Comparison of ENCODE assay signal across 2 cellular contexts in genomic region chr10:102916173-102916572, GRCh38.
TF ChIP-seq lines count a peak whose summit lies in the region.

No MANE protein-coding gene starts in this region.

TF ChIP-seq in HepG2, 621 proteins besides CTCF, POLR2A, EP300 and RAD21:
- no peak for TF ChIP-seq ZNF724P (CRISPR knock-in tag; IDR thresholded peaks at IDR 0.05; ENCODE audit: borderline replicate concordance)
- TF ChIP-seq ZNF772 (CRISPR knock-in tag; IDR thresholded peaks at IDR 0.05) = no peak
- no peak for TF ChIP-seq SOX6 (IDR thresholded peaks at IDR 0.05)
- TF ChIP-seq SOX6 (CRISPR knock-in tag; IDR thresholded peaks at IDR 0.05) = no peak
- no peak for TF ChIP-seq DNMT3B (CRISPR knock-in tag; conservative IDR thresholded peaks at IDR 0.05)
- TF ChIP-seq ZBTB42 (CRISPR knock-in tag; IDR thresholded peaks at IDR 0.05) = no peak
- peak; percentile 76 for TF ChIP-seq STAG1 (CRISPR knock-in tag; IDR thresholded peaks at IDR 0.05)
- no peak for TF ChIP-seq ZFAT (CRISPR knock-in tag; conservative IDR thresholded peaks at IDR 0.05)
- no peak for TF ChIP-seq TCF12 (IDR thresholded peaks at IDR 0.05)
- TF ChIP-seq TCF12 (CRISPR knock-in tag; IDR thresholded peaks at IDR 0.05) = no peak
- TF ChIP-seq RBAK (CRISPR knock-in tag; IDR thresholded peaks at IDR 0.05) = no peak
- no peak for TF ChIP-seq SMAD3 (CRISPR knock-in tag; IDR thresholded peaks at IDR 0.05)
- TF ChIP-seq, protein P1, sequence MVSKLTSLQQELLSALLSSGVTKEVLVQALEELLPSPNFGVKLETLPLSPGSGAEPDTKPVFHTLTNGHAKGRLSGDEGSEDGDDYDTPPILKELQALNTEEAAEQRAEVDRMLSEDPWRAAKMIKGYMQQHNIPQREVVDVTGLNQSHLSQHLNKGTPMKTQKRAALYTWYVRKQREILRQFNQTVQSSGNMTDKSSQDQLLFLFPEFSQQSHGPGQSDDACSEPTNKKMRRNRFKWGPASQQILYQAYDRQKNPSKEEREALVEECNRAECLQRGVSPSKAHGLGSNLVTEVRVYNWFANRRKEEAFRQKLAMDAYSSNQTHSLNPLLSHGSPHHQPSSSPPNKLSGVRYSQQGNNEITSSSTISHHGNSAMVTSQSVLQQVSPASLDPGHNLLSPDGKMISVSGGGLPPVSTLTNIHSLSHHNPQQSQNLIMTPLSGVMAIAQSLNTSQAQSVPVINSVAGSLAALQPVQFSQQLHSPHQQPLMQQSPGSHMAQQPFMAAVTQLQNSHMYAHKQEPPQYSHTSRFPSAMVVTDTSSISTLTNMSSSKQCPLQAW (CRISPR knock-in tag; IDR thresholded peaks at IDR 0.05) = no peak
- no peak for TF ChIP-seq ZNF598 (CRISPR knock-in tag; IDR thresholded peaks at IDR 0.05; ENCODE audit: borderline replicate concordance)
- no peak for TF ChIP-seq SRSF1 (optimal IDR thresholded peaks at IDR 0.05; ENCODE audit: low read depth, low read length)
- TF ChIP-seq REST (IDR thresholded peaks at IDR 0.05; ENCODE audit: borderline replicate concordance in 1 of 2, low read depth in 1 of 2, low read length in 2 of 2) = no peak
- TF ChIP-seq SMC3 (IDR thresholded peaks at IDR 0.05; ENCODE audit: low read length) = peak; percentile 56
- no peak for TF ChIP-seq MAX (IDR thresholded peaks at IDR 0.05)
- TF ChIP-seq, protein P2, sequence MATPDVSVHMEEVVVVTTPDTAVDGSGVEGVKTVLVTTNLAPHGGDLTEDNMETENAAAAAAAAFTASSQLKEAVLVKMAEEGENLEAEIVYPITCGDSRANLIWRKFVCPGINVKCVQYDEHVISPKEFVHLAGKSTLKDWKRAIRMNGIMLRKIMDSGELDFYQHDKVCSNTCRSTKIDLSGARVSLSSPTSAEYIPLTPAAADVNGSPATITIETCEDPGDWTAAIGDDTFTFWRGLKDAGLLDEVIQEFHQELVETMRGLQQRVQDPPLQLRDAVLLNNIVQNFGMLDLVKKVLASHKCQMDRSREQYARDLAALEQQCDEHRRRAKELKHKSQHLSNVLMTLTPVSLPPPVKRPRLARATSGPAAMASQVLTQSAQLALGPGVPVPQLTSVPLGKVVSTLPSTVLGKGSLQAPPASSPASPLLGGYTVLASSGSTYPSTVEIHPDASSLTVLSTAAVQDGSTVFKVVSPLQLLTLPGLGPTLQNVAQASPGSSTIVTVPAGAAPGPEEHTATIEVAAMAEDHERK (CRISPR knock-in tag; IDR thresholded peaks at IDR 0.05; ENCODE audit: low read depth) = no peak

TF ChIP-seq in WTC11, 78 proteins besides CTCF, POLR2A, EP300 and RAD21:
- TF ChIP-seq RELA (CRISPR knock-in tag; IDR thresholded peaks at IDR 0.05; ENCODE audit: borderline replicate concordance) (no peak), EMX1 (CRISPR knock-in tag; IDR thresholded peaks at IDR 0.05) (no peak), NR2C2 (CRISPR knock-in tag; IDR thresholded peaks at IDR 0.05) (no peak), SP1 (CRISPR knock-in tag; conservative IDR thresholded peaks at IDR 0.05) (no peak)
- TF ChIP-seq, protein P3, sequence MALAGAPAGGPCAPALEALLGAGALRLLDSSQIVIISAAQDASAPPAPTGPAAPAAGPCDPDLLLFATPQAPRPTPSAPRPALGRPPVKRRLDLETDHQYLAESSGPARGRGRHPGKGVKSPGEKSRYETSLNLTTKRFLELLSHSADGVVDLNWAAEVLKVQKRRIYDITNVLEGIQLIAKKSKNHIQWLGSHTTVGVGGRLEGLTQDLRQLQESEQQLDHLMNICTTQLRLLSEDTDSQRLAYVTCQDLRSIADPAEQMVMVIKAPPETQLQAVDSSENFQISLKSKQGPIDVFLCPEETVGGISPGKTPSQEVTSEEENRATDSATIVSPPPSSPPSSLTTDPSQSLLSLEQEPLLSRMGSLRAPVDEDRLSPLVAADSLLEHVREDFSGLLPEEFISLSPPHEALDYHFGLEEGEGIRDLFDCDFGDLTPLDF (CRISPR knock-in tag; IDR thresholded peaks at IDR 0.05) = no peak
- TF ChIP-seq, protein P4, sequence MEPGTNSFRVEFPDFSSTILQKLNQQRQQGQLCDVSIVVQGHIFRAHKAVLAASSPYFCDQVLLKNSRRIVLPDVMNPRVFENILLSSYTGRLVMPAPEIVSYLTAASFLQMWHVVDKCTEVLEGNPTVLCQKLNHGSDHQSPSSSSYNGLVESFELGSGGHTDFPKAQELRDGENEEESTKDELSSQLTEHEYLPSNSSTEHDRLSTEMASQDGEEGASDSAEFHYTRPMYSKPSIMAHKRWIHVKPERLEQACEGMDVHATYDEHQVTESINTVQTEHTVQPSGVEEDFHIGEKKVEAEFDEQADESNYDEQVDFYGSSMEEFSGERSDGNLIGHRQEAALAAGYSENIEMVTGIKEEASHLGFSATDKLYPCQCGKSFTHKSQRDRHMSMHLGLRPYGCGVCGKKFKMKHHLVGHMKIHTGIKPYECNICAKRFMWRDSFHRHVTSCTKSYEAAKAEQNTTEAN (CRISPR knock-in tag; IDR thresholded peaks at IDR 0.05) = no peak
